ENCODE assay signal across 12 cellular contexts in genomic region chr12:100795193-100796179, GRCh38. TPM values are rescaled to one million over a fixed set of nuclear protein-coding genes. Genes with fewer than 3 reads are reported as not detected.
DNase-seq lines count a peak whose midpoint lies in the region; ATAC-seq and TF ChIP-seq lines count a peak whose summit lies in the region.
"Had no signal": no experiment of that assay in that cellular context is flagged by ENCODE, and none has a peak within 500 bp of the region (broad histone marks: within the 10 kb centered on the region; RNA-seq: fewer than 3 reads in every experiment).

No MANE protein-coding gene starts in this region.

- H2BK15ac ChIP-seq in mesendoderm (replicated peaks; ENCODE audit: low read depth), result peak overlapping the region; percentile 92

- no peak overlapping the region for H3K23ac ChIP-seq in mesendoderm (ENCODE audit: low read length)

- no peaks in the 10 kb centered on the region for H3K79me2 ChIP-seq in mesendoderm (ENCODE audit: control insufficient read depth, insufficient read depth, low read length)

- no peaks in the 10 kb centered on the region for H3K9me3 ChIP-seq in BE2C
- H3K9me3 ChIP-seq: esophagus muscularis mucosa had no signal

- in situ Hi-C loops in astrocyte of the spinal cord (cut with HindIII; ENCODE audit: low sequenced_read_pairs), result no loop called here

- H2AK5ac ChIP-seq in mesendoderm (ENCODE audit: low read length), result no peak overlapping the region

- no peak overlapping the region for H3K4ac ChIP-seq in mesendoderm (ENCODE audit: low read depth, low read length)

- WGBS in mesendoderm (ENCODE audit: extremely low coverage, insufficient coverage, low lambda C conversion rate), result no CpG with 5 or more reads among the region's 15 CpGs

- H3K4me3 ChIP-seq in astrocyte of the spinal cord (ENCODE audit: low read depth, low read length) (peak overlapping the region; percentile 36), mesendoderm (ENCODE audit: low read length) (no peak overlapping the region), BE2C (ENCODE audit: low read depth, low read length) (no peak overlapping the region)
- H3K4me3 ChIP-seq: K562 had no signal

- no peak overlapping the region for H3K56ac ChIP-seq in mesendoderm (ENCODE audit: low read length)

- no peaks in the 10 kb centered on the region for H3K36me3 ChIP-seq in mesendoderm (ENCODE audit: control insufficient read depth, insufficient read depth, low read length)
- H3K36me3 ChIP-seq in BE2C, result no peaks in the 10 kb centered on the region
- H3K36me3 ChIP-seq: esophagus muscularis mucosa, WERI-Rb-1 had no signal

- no peak overlapping the region for H2BK5ac ChIP-seq in mesendoderm (ENCODE audit: low read length)

- ATAC-seq in HG03196 (IDR thresholded peaks at IDR 0.05; ENCODE audit: unreplicated experiment), result no peak
- ATAC-seq: K562, natural killer cell had no signal

- DNase-seq in M059J (ENCODE audit: low read depth) (peak; percentile 4), astrocyte of the spinal cord (ENCODE audit: low read depth, low spot score) (no peak), mesendoderm (peak; percentile 11), substantia nigra (lab: John Stamatoyannopoulos, UW) (peak in 12 of 49 donors; percentile 1 to 49 (median 20)), BE2C (no peak), NOMO-1 (lab: John Stamatoyannopoulos, UW; ENCODE audit: unreplicated experiment in 2 of 2) (no peak)
- DNase-seq: GOT3, natural killer cell, WERI-Rb-1 had no signal

- H3K18ac ChIP-seq in mesendoderm (ENCODE audit: low read length), result peak overlapping the region; percentile 51

- no peak overlapping the region for H3K9ac ChIP-seq in mesendoderm (ENCODE audit: low read length)

- TF ChIP-seq CTCF in astrocyte of the spinal cord (IDR thresholded peaks at IDR 0.05; ENCODE audit: low read depth, low read length), result no peak
- TF ChIP-seq CTCF in BE2C (IDR thresholded peaks at IDR 0.05; ENCODE audit: low read depth, low read length), result no peak

- H3K27ac ChIP-seq in mesendoderm (ENCODE audit: low read depth, low read length), result peak overlapping the region; percentile 2
- H3K27ac ChIP-seq in substantia nigra (ENCODE audit: low read depth, low read length, poor library complexity, severe bottlenecking), result peak overlapping the region; percentile 91
- H3K27ac ChIP-seq: esophagus muscularis mucosa, WERI-Rb-1 had no signal

- H4K8ac ChIP-seq in mesendoderm (ENCODE audit: low read depth, low read length), result no peak overlapping the region

- H2BK120ac ChIP-seq in mesendoderm (ENCODE audit: low read depth, low read length), result no peak overlapping the region

- H3K27me3 ChIP-seq in mesendoderm (ENCODE audit: insufficient read depth, low read length, poor library complexity), result no peaks in the 10 kb centered on the region
- H3K27me3 ChIP-seq in BE2C, result no peaks in the 10 kb centered on the region

- H4K5ac ChIP-seq in mesendoderm (ENCODE audit: low read length), result no peak overlapping the region

- H3K4me2 ChIP-seq in mesendoderm (ENCODE audit: low read length), result no peak overlapping the region

- H3K79me1 ChIP-seq in mesendoderm (ENCODE audit: low read length), result no peaks in the 10 kb centered on the region

- H3K4me1 ChIP-seq in mesendoderm (ENCODE audit: control insufficient read depth, low read depth, low read length) (peaks cover 8% of the 10 kb centered on the region), BE2C (no peaks in the 10 kb centered on the region)

RNA-seq across cellular contexts. Expression of gene ANO4, which starts 0.9 kb away (rescaled TPM):
- total RNA-seq in M059J (2014; rRNA removed; shearing (Covaris generic)), result 0.07 and 0.69 TPM in 2 replicates
- polyA plus RNA-seq in mesendoderm (2013, experiment 1 of 2), result 4.1 TPM
- 4.7 TPM for polyA plus RNA-seq in mesendoderm (2013, experiment 2 of 2)
- polyA plus RNA-seq in BE2C (2012; ENCODE audit: insufficient read depth, insufficient read length, low read depth), result 18.0 TPM
- total RNA-seq: K562, natural killer cell had no signal
- polyA plus RNA-seq: K562 had no signal

Comparison
In these comparisons a context has a peak if more than half of its experiments do, and no peak if none do; other contexts are left out.
1. DNase-seq: peak in M059J (single experiment) and mesendoderm (single experiment); none in astrocyte of the spinal cord (single experiment), BE2C (single experiment) and NOMO-1 (0 of 2).